8 cellular contexts compared by ENCODE assay signal in genomic region chr12:47808049-47808448, GRCh38. TPM values are rescaled to one million over a fixed set of nuclear protein-coding genes. Genes with fewer than 3 reads are reported as not detected.
DNase-seq lines count a peak whose midpoint lies in the region; ATAC-seq and TF ChIP-seq lines count a peak whose summit lies in the region.

No MANE protein-coding gene starts in this region.

- H4K20me1 ChIP-seq in HCT116 (ENCODE audit: insufficient read depth): no peaks in the 10 kb centered on the region

- intact Hi-C loops in HCT116 (cut with micrococcal nuclease): no loop called here

- CTCF ChIA-PET in HCT116 (lab: Charles Lee): interaction anchor here (1.1 to 2.0 kb wide), 2 partner anchors 30 to 41 kb away, joined by 3 to 14 read pairs; no protein-coding TSS in a partner anchor

- no peaks in the 10 kb centered on the region for H3K27me3 ChIP-seq in HCT116 (ENCODE audit: insufficient read depth, low read length)
- H3K27me3 ChIP-seq in SJCRH30: no peaks in the 10 kb centered on the region

- no peak for TF ChIP-seq RAD21 in HCT116 (IDR thresholded peaks at IDR 0.05; ENCODE audit: low read depth)

- peaks cover 72% of the 10 kb centered on the region for H3K79me2 ChIP-seq in HCT116 (ENCODE audit: insufficient read depth, low read length)

- POLR2A ChIA-PET in HCT116 (lab: Charles Lee): no interaction called here

- H3K4me2 ChIP-seq in HCT116 (ENCODE audit: low read length): 0 out of 2 replicates have a peak overlapping the region, but pooled peaks have one; percentile 32

- no peak overlapping the region for H3K9ac ChIP-seq in HCT116 (ENCODE audit: low read length)

- no peak for ATAC-seq in HCT116

- RAD21 ChIA-PET in HCT116 (lab: Charles Lee; ENCODE audit: low non-redundant PET in 1 of 2, low total read pairs in 2 of 2, uncharacterized antibody in 2 of 2, unreplicated experiment in 2 of 2): no interaction called here

- H2AFZ ChIP-seq in HCT116 (ENCODE audit: low read depth, low read length, poor library complexity, severe bottlenecking): no peak overlapping the region

- no peak for TF ChIP-seq POLR2A in HCT116 (IDR thresholded peaks at IDR 0.05; ENCODE audit: borderline replicate concordance, extremely low read depth, insufficient read depth, insufficient read length)

- H3K36me3 ChIP-seq in HCT116 (ENCODE audit: control insufficient read depth in 1 of 2, insufficient read depth in 2 of 2, low read length in 2 of 2): no peaks in the 10 kb centered on the region
- peaks cover 23% of the 10 kb centered on the region for H3K36me3 ChIP-seq in SJCRH30

- H3K4me3 ChIP-seq in HCT116 (replicated peaks in 1 of 2; ENCODE audit: low read depth in 1 of 2, low read length in 2 of 2) (no peak overlapping the region), SJCRH30 (no peak overlapping the region)

- DNase-seq in DMS53 (lab: John Stamatoyannopoulos, UW): peak; percentile 91
- no peak for DNase-seq in HCT116 (ENCODE audit: low read depth, low spot score)
- DNase-seq in SJCRH30: peak; percentile 53 to 69
- DNase-seq in activated naive CD8-positive, alpha-beta T cell treated with anti-CD3 and anti-CD28 coated beads, Interleukin-2, amount 50 U/mL, for 16 hours (ENCODE audit: low read depth, low spot score): peak; percentile 57
- peak; percentile 89 to 93 for DNase-seq in lung microvascular endothelial cell (ENCODE audit: low read depth in 2 of 2)
- DNase-seq in stimulated activated CD8-positive, alpha-beta memory T cell treated with anti-CD3 and anti-CD28 coated beads, Interleukin-4, amount 100 ng/mL, for 48 hours: peak; percentile 86
- DNase-seq in globus pallidus (ENCODE audit: low spot score): no peak
- no peak for DNase-seq in cerebellar cortex (ENCODE audit: low spot score)

- no peaks in the 10 kb centered on the region for H3K9me3 ChIP-seq in HCT116 (ENCODE audit: control insufficient read depth in 1 of 2, insufficient read depth in 1 of 2, low read depth in 1 of 2, low read length in 2 of 2)
- H3K9me3 ChIP-seq in SJCRH30 (replicated peaks): no peaks in the 10 kb centered on the region

- H3K9me2 ChIP-seq in HCT116 (ENCODE audit: insufficient read depth): no peaks in the 10 kb centered on the region

- no TSS peak for BruUV-seq in HCT116 (replicated peaks; lab: Mats Ljungman, UMichigan)

- no peak for TF ChIP-seq CTCF in HCT116 (IDR thresholded peaks at IDR 0.05 in 2 of 3, conservative IDR thresholded peaks at IDR 0.05 in 1 of 3; ENCODE audit: borderline replicate concordance in 1 of 3, insufficient read depth in 1 of 3, low read depth in 2 of 3, low read length in 2 of 3)

- H3K27ac ChIP-seq in HCT116 (ENCODE audit: low read depth, low read length): no peak overlapping the region
- H3K27ac ChIP-seq in SJCRH30: no peak overlapping the region; the same call in 1 of the 2 replicates

- H3K4me1 ChIP-seq in HCT116 (ENCODE audit: control insufficient read depth in 1 of 2, insufficient read depth in 2 of 2, low read length in 2 of 2) (peaks cover 29 to 54% of the 10 kb centered on the region in 2 experiments), SJCRH30 (peaks cover 19% of the 10 kb centered on the region)

TF ChIP-seq in HCT116, 20 proteins besides CTCF, POLR2A, EP300 and RAD21:
- TF ChIP-seq SRF (IDR thresholded peaks at IDR 0.05; ENCODE audit: low read depth) (no peak), TCF7L2 (IDR thresholded peaks at IDR 0.05; ENCODE audit: borderline replicate concordance, extremely low read depth, insufficient read depth, insufficient read length) (no peak), EZH2 (IDR thresholded peaks at IDR 0.05) (no peak), EZH2phosphoT487 (IDR thresholded peaks at IDR 0.05; ENCODE audit: borderline replicate concordance) (no peak), MAX (IDR thresholded peaks at IDR 0.05) (no peak), ZBTB33 (IDR thresholded peaks at IDR 0.05; ENCODE audit: extremely low read depth, insufficient replicate concordance, low read length) (no peak), YY1 (IDR thresholded peaks at IDR 0.05; ENCODE audit: extremely low read depth, insufficient replicate concordance, low read depth, low read length) (no peak), POLR2AphosphoS5 (IDR thresholded peaks at IDR 0.05; ENCODE audit: low read depth, low read length) (no peak), FOSL1 (IDR thresholded peaks at IDR 0.05; ENCODE audit: low read depth) (no peak), EGR1 (IDR thresholded peaks at IDR 0.05; ENCODE audit: low read depth) (no peak), SIN3A (IDR thresholded peaks at IDR 0.05; ENCODE audit: low read depth) (no peak), ZNF274 (IDR thresholded peaks at IDR 0.05; ENCODE audit: low read depth, low read length) (no peak), JUND (IDR thresholded peaks at IDR 0.05) (no peak), ELF1 (IDR thresholded peaks at IDR 0.05; ENCODE audit: borderline replicate concordance, low read depth) (no peak), SP1 (IDR thresholded peaks at IDR 0.05; ENCODE audit: low read depth) (no peak), CBX3 (IDR thresholded peaks at IDR 0.05; ENCODE audit: low read depth) (no peak)

RNA-seq across cellular contexts. Expression of gene HDAC7, which starts 11.7 kb away (rescaled TPM):
- 38.1 TPM for total RNA-seq in HCT116 (2021; ENCODE audit: unreplicated experiment)
- 23.3 and 24.6 TPM in 2 replicates for polyA plus RNA-seq in HCT116 (2012)
- total RNA-seq in SJCRH30 (2014; rRNA removed; shearing (Covaris generic)): 34.9 and 37.1 TPM in 2 replicates
- 30.5 and 31.7 TPM in 2 replicates for total RNA-seq in lung microvascular endothelial cell

RNA-seq across cellular contexts. Expression of gene SLC48A1, which starts 35.0 kb away (rescaled TPM):
- total RNA-seq in HCT116 (2021; ENCODE audit: unreplicated experiment): 20.0 TPM
- polyA plus RNA-seq in HCT116 (2012): 12.2 and 15.7 TPM in 2 replicates
- total RNA-seq in SJCRH30 (2014; rRNA removed; shearing (Covaris generic)): 1.1 and 1.4 TPM in 2 replicates
- 10.1 and 12.6 TPM in 2 replicates for total RNA-seq in lung microvascular endothelial cell

RNA-seq across cellular contexts. Expression of gene RAPGEF3, which starts 49.4 kb away (rescaled TPM):
- total RNA-seq in HCT116 (2021; ENCODE audit: unreplicated experiment): 1.8 TPM
- 1.1 and 1.9 TPM in 2 replicates for polyA plus RNA-seq in HCT116 (2012)
- total RNA-seq in SJCRH30 (2014; rRNA removed; shearing (Covaris generic)): 0.49 and 0.68 TPM in 2 replicates
- total RNA-seq in lung microvascular endothelial cell: 7.1 and 11.8 TPM in 2 replicates

Comparison
In these comparisons a context has a peak if more than half of its experiments do, and no peak if none do; other contexts are left out.
1. DNase-seq: peak in DMS53 (single experiment), SJCRH30 (2 of 2), activated naive CD8-positive, alpha-beta T cell treated with anti-CD3 and anti-CD28 coated beads, Interleukin-2, amount 50 U/mL, for 16 hours (single experiment), lung microvascular endothelial cell (2 of 2) and stimulated activated CD8-positive, alpha-beta memory T cell treated with anti-CD3 and anti-CD28 coated beads, Interleukin-4, amount 100 ng/mL, for 48 hours (single experiment); none in HCT116 (single experiment), globus pallidus (single experiment) and cerebellar cortex (single experiment).